In the genomic region with DNA sequence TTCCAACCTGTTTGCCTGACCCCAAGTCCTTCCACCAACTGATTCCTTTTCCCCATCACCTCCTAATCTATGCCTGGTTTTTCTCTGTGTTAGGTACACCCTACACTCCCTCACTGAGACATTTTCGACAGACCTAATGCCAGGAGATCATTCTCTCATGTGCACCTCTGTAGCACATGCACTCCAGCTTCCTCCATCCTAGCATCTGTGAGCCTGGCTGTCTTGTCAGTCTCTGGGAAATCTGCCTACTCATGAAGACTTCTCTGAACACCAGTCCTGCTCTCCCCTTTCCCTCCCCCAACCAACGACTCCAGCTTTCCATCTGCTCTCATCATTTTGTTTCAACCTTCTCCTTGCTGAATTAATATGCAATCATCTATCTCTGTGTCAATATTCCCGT, we compare ENCODE assay signal across 9 cellular contexts. TPM values are rescaled to one million over a fixed set of nuclear protein-coding genes. Genes with fewer than 3 reads are reported as not detected.
DNase-seq lines count a peak whose midpoint lies in the region; TF ChIP-seq lines count a peak whose summit lies in the region.
"Had no signal": no experiment of that assay in that cellular context is flagged by ENCODE, and none has a peak within 500 bp of the region (broad histone marks: within the 10 kb centered on the region; RNA-seq: fewer than 3 reads in every experiment).

No MANE protein-coding gene starts in this region.

- H3K4me3 ChIP-seq in adipocyte (ENCODE audit: low read length) = peak overlapping the region; percentile 96
- peak overlapping the region; percentile 52 to 95 (median 87) for H3K4me3 ChIP-seq in liver (ENCODE audit: low read depth in 1 of 3, low read length in 3 of 3)
- H3K4me3 ChIP-seq in tibial artery = peak overlapping the region; percentile 76 to 78

- TF ChIP-seq RAD21 in liver (IDR thresholded peaks at IDR 0.05) = no peak

- peaks cover 40% of the 10 kb centered on the region for H3K4me1 Mint-ChIP-seq in activated naive CD4-positive, alpha-beta T cell treated with anti-CD3 and anti-CD28 coated beads for 36 hours (ENCODE audit: low read depth)

- H3K9ac ChIP-seq in adipocyte (ENCODE audit: low read length) (peak overlapping the region; percentile 95), liver (ENCODE audit: low read depth in 1 of 2, low read length in 2 of 2) (peak overlapping the region; percentile 7 to 21)

- H3K27me3 Mint-ChIP-seq in activated naive CD4-positive, alpha-beta T cell treated with anti-CD3 and anti-CD28 coated beads for 36 hours (ENCODE audit: low read depth) = no peaks in the 10 kb centered on the region

- H3K27ac Mint-ChIP-seq in activated naive CD4-positive, alpha-beta T cell treated with anti-CD3 and anti-CD28 coated beads for 36 hours = peak overlapping the region; percentile 94

- peaks cover 19% of the 10 kb centered on the region for H3K36me3 Mint-ChIP-seq in activated naive CD4-positive, alpha-beta T cell treated with anti-CD3 and anti-CD28 coated beads for 36 hours (ENCODE audit: low read depth)

- H3K4me3 Mint-ChIP-seq in activated naive CD4-positive, alpha-beta T cell treated with anti-CD3 and anti-CD28 coated beads for 36 hours = peak overlapping the region; percentile 95

- H3K9me3 ChIP-seq in adipocyte (ENCODE audit: control insufficient read depth, low read length) = no peaks in the 10 kb centered on the region
- H3K9me3 ChIP-seq in liver (ENCODE audit: control insufficient read depth in 4 of 4, low read length in 3 of 4) = no peaks in the 10 kb centered on the region
- H3K9me3 ChIP-seq in tibial artery = no peaks in the 10 kb centered on the region

- peaks cover 38% of the 10 kb centered on the region for H3K4me1 ChIP-seq in adipocyte (ENCODE audit: control insufficient read depth, insufficient read depth, low read length)
- peaks cover 2 to 30% (median 18%) of the 10 kb centered on the region in 4 donors for H3K4me1 ChIP-seq in liver (ENCODE audit: control insufficient read depth in 4 of 4, insufficient read depth in 4 of 4, low read length in 3 of 4)
- H3K4me1 ChIP-seq in tibial artery = peaks cover 0 to 33% (median 26%) of the 10 kb centered on the region in 4 donors

- no peak for TF ChIP-seq CTCF in liver (IDR thresholded peaks at IDR 0.05; ENCODE audit: low read depth, low read length, missing input control)
- TF ChIP-seq CTCF in tibial artery (IDR thresholded peaks at IDR 0.05) = no peak

- H3K27ac ChIP-seq in liver (ENCODE audit: low read depth in 1 of 2, low read length in 2 of 2) = no peak overlapping the region
- H3K27ac ChIP-seq in tibial artery = peak overlapping the region; percentile 87

- 35% methylated on average over 3 of the region's 3 CpGs for WGBS in liver

- H3K27me3 ChIP-seq in adipocyte (replicated peaks; ENCODE audit: control insufficient read depth, insufficient read depth, low read length) (no peaks in the 10 kb centered on the region), liver (ENCODE audit: control insufficient read depth in 4 of 4, insufficient read depth in 4 of 4, low read length in 3 of 4) (no peaks in the 10 kb centered on the region), tibial artery (no peaks in the 10 kb centered on the region)

- intact Hi-C loops in activated naive CD4-positive, alpha-beta T cell treated with anti-CD3 and anti-CD28 coated beads for 36 hours (cut with micrococcal nuclease) = loop anchor here (1.0 kb wide), 3 partner anchors 20 to 216 kb away; partner anchors contain the start of genes CDC20, CFAP57, EBNA1BP2 and ELOVL1
- intact Hi-C loops in tibial artery (cut with DNase I; ENCODE audit: low total_unique reads) = loop anchor here (5.0 to 10.0 kb wide), 2 partner anchors 36 to 164 kb away; no protein-coding TSS in a partner anchor

- no peaks in the 10 kb centered on the region for H3K9me3 Mint-ChIP-seq in activated naive CD4-positive, alpha-beta T cell treated with anti-CD3 and anti-CD28 coated beads for 36 hours

- DNase-seq in activated naive CD4-positive, alpha-beta T cell treated with anti-CD3 and anti-CD28 coated beads for 36 hours = no peak
- DNase-seq in activated naive CD4-positive, alpha-beta T cell (lab: John Stamatoyannopoulos, UW) = no peak
- DNase-seq in adipocyte (ENCODE audit: low read depth) = no peak
- DNase-seq in tibial artery = no peak
- DNase-seq in SW 1271 (lab: John Stamatoyannopoulos, UW) = no peak
- DNase-seq in activated gamma-delta T cell (lab: John Stamatoyannopoulos, UW) = no peak
- DNase-seq in epidermal melanocyte (ENCODE audit: insufficient read length, low spot score) = no peak

- CTCF ChIA-PET in activated naive CD4-positive, alpha-beta T cell treated with anti-CD3 and anti-CD28 coated beads for 36 hours (lab: Charles Lee) = interaction anchor here (0.6 to 1.2 kb wide), 3 partner anchors 19 to 660 kb away, joined by 3 to 5 read pairs (median 3); no protein-coding TSS in a partner anchor

- H3K36me3 ChIP-seq in adipocyte (ENCODE audit: control insufficient read depth, insufficient read depth, low read length, severe bottlenecking) (peaks cover 40% of the 10 kb centered on the region), liver (ENCODE audit: control insufficient read depth in 4 of 4, insufficient read depth in 3 of 4, low read depth in 1 of 4, low read length in 3 of 4) (peaks cover 9 to 41% (median 33%) of the 10 kb centered on the region in 4 donors), tibial artery (peaks cover 36 to 40% (median 38%) of the 10 kb centered on the region in 3 donors)

TF ChIP-seq in liver, 16 proteins besides CTCF, POLR2A, EP300 and RAD21:
- no peak for TF ChIP-seq FOXA2 (IDR thresholded peaks at IDR 0.05)
- TF ChIP-seq JUND (IDR thresholded peaks at IDR 0.05) = no peak
- TF ChIP-seq NR2F2 (IDR thresholded peaks at IDR 0.05) = no peak
- no peak for TF ChIP-seq RXRA (IDR thresholded peaks at IDR 0.05)
- TF ChIP-seq, protein P1, sequence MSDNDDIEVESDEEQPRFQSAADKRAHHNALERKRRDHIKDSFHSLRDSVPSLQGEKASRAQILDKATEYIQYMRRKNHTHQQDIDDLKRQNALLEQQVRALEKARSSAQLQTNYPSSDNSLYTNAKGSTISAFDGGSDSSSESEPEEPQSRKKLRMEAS (IDR thresholded peaks at IDR 0.05) = no peak
- TF ChIP-seq EGR1 (IDR thresholded peaks at IDR 0.05; ENCODE audit: low read depth in 2 of 2) = no peak
- TF ChIP-seq ATF3 (IDR thresholded peaks at IDR 0.05) = no peak
- no peak for TF ChIP-seq HNF4A (conservative IDR thresholded peaks at IDR 0.05)
- TF ChIP-seq HNF4G (IDR thresholded peaks at IDR 0.05) = no peak
- TF ChIP-seq YY1 (IDR thresholded peaks at IDR 0.05) = no peak
- TF ChIP-seq GABPA (IDR thresholded peaks at IDR 0.05 in 1 of 2, conservative IDR thresholded peaks at IDR 0.05 in 1 of 2) = no peak
- TF ChIP-seq REST (IDR thresholded peaks at IDR 0.05) = no peak

RNA-seq across cellular contexts. Expression of gene MED8, which starts 1.0 kb away (rescaled TPM):
- total RNA-seq in activated naive CD4-positive, alpha-beta T cell treated with anti-CD3 and anti-CD28 coated beads for 36 hours = 10 to 100 TPM; 45.8 to 45.9 TPM
- total RNA-seq in liver = 10 to 100 TPM; 26.2 to 37.6 TPM
- 10 to 100 TPM; 26.6 to 31.6 TPM for polyA plus RNA-seq in liver

RNA-seq across cellular contexts. Expression of gene SZT2, which starts 1.1 kb away (rescaled TPM):
- 10 to 100 TPM; 26.6 to 28.2 TPM for total RNA-seq in activated naive CD4-positive, alpha-beta T cell treated with anti-CD3 and anti-CD28 coated beads for 36 hours
- total RNA-seq in liver = 10 to 100 TPM; 18.4 to 31.0 TPM
- 1 to 10 TPM; 4.8 to 5.4 TPM for polyA plus RNA-seq in liver

RNA-seq across cellular contexts. Expression of gene ELOVL1, which starts 20.8 kb away (rescaled TPM):
- total RNA-seq in activated naive CD4-positive, alpha-beta T cell treated with anti-CD3 and anti-CD28 coated beads for 36 hours = 10 to 100 TPM; 42.8 to 44.2 TPM
- total RNA-seq in liver = 10 to 100 TPM; 12.8 to 50.3 TPM
- polyA plus RNA-seq in liver = 10 to 100 TPM; 25.2 to 45.4 TPM

RNA-seq across cellular contexts. Expression of gene CDC20, which starts 29.8 kb away (rescaled TPM):
- 100 to 1,000 TPM; 179 to 194 TPM for total RNA-seq in activated naive CD4-positive, alpha-beta T cell treated with anti-CD3 and anti-CD28 coated beads for 36 hours
- total RNA-seq in liver = 10 to 100 TPM in 1 of 2 donors, under 1 TPM in 1; 0.25 to 73.4 TPM
- 1 to 10 TPM; 2.0 to 4.9 TPM for polyA plus RNA-seq in liver

RNA-seq across cellular contexts. Expression of gene MPL, which starts 51.0 kb away (rescaled TPM):
- not detected for total RNA-seq in activated naive CD4-positive, alpha-beta T cell treated with anti-CD3 and anti-CD28 coated beads for 36 hours
- total RNA-seq in liver = 1 to 10 TPM in 1 of 2 donors, not detected in 1; 1.0 TPM
- under 1 TPM in 1 of 2 donors, not detected in 1; 0.03 TPM for polyA plus RNA-seq in liver
- total RNA-seq: urinary bladder had no signal

Comparison
In these comparisons a context has a peak if more than half of its experiments do, and no peak if none do; other contexts are left out.
1. H3K27ac ChIP-seq: peak in tibial artery (2 of 2); none in liver (0 of 2).
2. Peak in every context shown above with its lines, with median percentiles within 50 percentile points of each other: H3K4me3 ChIP-seq.